In the genomic region with DNA sequence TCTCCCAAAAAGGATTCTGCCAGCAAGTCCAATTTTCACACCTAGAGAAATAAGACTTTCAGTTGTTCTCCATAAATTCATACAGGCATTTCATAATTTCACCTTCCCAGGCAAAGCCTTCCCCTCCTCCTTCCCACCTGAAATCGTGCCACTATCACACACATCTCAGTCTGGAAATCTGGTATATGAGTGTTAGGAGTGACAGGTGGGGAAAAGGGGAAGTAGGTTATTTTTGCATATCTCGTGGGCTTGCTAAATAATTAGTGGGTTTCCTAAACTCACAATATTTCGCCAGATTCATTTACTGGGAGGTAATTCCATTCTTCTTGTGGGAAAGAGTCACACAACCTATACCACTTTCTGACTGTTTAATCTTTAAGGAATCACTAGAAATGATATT, we compare ENCODE assay signal across 25 cellular contexts. TPM values are rescaled to one million over a fixed set of nuclear protein-coding genes. Genes with fewer than 3 reads are reported as not detected.
"Had no signal": no experiment of that assay in that cellular context is flagged by ENCODE, and none has a peak within 500 bp of the region (broad histone marks: within the 10 kb centered on the region; RNA-seq: fewer than 3 reads in every experiment).

No MANE protein-coding gene starts in this region.

- FAIRE-seq: astrocyte, TTC549 had no signal

- ATAC-seq: activated CD8-positive, alpha-beta memory T cell treated with anti-CD3 and anti-CD28 coated beads, Interleukin-2, amount 10 ng/mL, durations not matched to agents 7 days and 5 days; Panc1; Right ventricle myocardium inferior; T-cell had no signal

- H3K4me3 ChIP-seq: SK-N-MC had no signal

- DNase-seq: activated B cell treated with CpG ODN at 0.5 μM for 24 hours; activated CD4-positive, alpha-beta T cell treated with anti-CD3 and anti-CD28 coated beads for 1 hour; activated CD4-positive, alpha-beta T cell treated with anti-CD3 and anti-CD28 coated beads, Interleukin-2, amount 50 U/mL, for 48 hours; activated CD8-positive, alpha-beta memory T cell treated with anti-CD3 and anti-CD28 coated beads, Interleukin-2, amount 10 ng/mL, durations not matched to agents 7 days and 5 days; activated effector memory CD4-positive, alpha-beta T cell treated with Interleukin-2 at 50 U/mL for 16 hours; activated naive CD4-positive, alpha-beta T cell; activated T-cell treated with anti-CD3 and anti-CD28 coated beads, Interleukin-2, amount 50 U/mL, for 24 hours; amygdala; Kasumi-1; NCI-H1092; NCI-H1417 treated with DMSO at 0.1 percent for 48 hours; NCI-H1694; NCI-H2029; NCI-H446; RPMI8226; T-cell; T-helper 2 cell; T1000 had no signal

- H3K27ac ChIP-seq: SK-N-MC had no signal

RNA-seq across cellular contexts. Expression of a gene that starts 7.4 kb away (rescaled TPM):
- total RNA-seq: activated B cell treated with CpG ODN at 0.5 μM for 24 hours; activated T-helper 1 cell treated with anti-CD3 and anti-CD28 coated beads, Interleukin-12 subunit alpha, Interleukin-12 subunit beta, Interleukin-2, Interleukin-4 antibody, amounts not matched to agents 30 ng/mL and 10 ng/mL and 1 ng/mL, durations not matched to agents 14 hours and 24 hours and 36 hours; OCI-LY7 had no signal
